Comparison of ENCODE assay signal across 28 cellular contexts in the genomic region with DNA sequence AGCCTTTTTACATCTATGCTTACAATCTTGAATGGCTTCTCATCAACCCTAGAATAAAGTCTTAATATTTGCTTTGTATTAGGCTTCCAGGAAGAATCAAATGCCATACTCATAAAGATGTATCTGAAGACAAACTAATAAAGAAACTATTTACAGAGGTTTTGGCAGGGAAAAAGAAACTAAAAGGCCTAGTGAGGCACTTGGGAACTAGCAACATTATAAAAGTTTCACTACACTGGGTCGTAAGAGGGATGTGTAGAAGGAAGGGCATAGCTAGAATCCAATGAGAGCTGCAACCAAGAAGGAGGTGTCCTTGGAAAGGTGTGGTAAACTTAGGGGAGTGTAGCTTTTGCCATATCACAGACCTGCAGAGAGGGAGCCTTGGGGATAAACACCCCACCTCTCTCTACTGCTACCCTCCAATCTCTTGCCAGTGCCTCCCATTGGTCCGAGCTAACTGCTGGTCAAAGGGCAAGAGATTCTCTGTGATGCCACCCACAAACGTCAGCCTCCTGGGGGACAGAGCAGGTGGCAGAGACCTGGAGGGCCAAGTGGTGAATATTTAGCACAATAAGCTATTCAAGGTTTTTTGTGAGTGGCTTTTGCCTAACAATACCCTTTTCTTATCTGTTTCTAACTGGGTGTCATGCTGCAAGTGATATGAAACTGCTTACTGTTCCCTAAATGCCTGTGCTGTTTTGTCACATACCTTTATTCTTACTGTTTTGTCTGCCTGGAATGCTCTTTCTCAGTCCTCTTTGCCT.
DNase-seq lines count a peak whose midpoint lies in the region; ATAC-seq, FAIRE-seq and TF ChIP-seq lines count a peak whose summit lies in the region.
"Had no signal": no experiment of that assay in that cellular context is flagged by ENCODE, and none has a peak within 500 bp of the region (broad histone marks: within the 10 kb centered on the region; RNA-seq: fewer than 3 reads in every experiment).

No MANE protein-coding gene starts in this region.

- in situ Hi-C loops in K562 (cut with MboI), result no loop called here

- peak overlapping the region; percentile 72 for H3K4me2 ChIP-seq in K562 (ENCODE audit: insufficient read depth, low read length)
- no peak overlapping the region for H3K4me2 ChIP-seq in neuronal stem cell (ENCODE audit: insufficient read depth, low read length, poor library complexity, severe bottlenecking)
- H3K4me2 ChIP-seq: BLaER1 treated with 17β-estradiol and CSF1 and Interleukin-3, amounts not matched to agents 10 nM and 100 nM had no signal

- H3K18ac ChIP-seq in neuronal stem cell (ENCODE audit: low read length), result no peak overlapping the region

- H3K4me1 ChIP-seq in Caco-2 (peaks cover 10% of the 10 kb centered on the region; the same call in 1 of the 2 replicates), K562 (replicated peaks in 1 of 2; ENCODE audit: control insufficient read depth in 2 of 2, insufficient read depth in 2 of 2, low read length in 2 of 2) (peaks cover 23 to 59% of the 10 kb centered on the region in 2 experiments), neuronal stem cell (ENCODE audit: control insufficient read depth in 2 of 2, insufficient read depth in 1 of 2, low read depth in 1 of 2, low read length in 2 of 2) (peaks cover 0 to 3% of the 10 kb centered on the region in 2 donors), kidney (ENCODE audit: control insufficient read depth in 1 of 2, insufficient read depth in 1 of 2, low read depth in 1 of 2, low read length in 2 of 2) (no peaks in the 10 kb centered on the region)
- H3K4me1 ChIP-seq: BLaER1 treated with 17β-estradiol and CSF1 and Interleukin-3, amounts not matched to agents 10 nM and 100 nM had no signal

- no peak overlapping the region for H4K8ac ChIP-seq in neuronal stem cell (ENCODE audit: low read depth, low read length)

- no peak overlapping the region for H2BK15ac ChIP-seq in neuronal stem cell (ENCODE audit: low read length)

- H3K79me1 ChIP-seq in neuronal stem cell (ENCODE audit: low read depth, low read length), result no peaks in the 10 kb centered on the region

- no peak overlapping the region for H3K4ac ChIP-seq in neuronal stem cell (ENCODE audit: low read length)

- H3K36me3 Mint-ChIP-seq in Caco-2 (ENCODE audit: insufficient read depth, unreplicated experiment), result no peaks in the 10 kb centered on the region
- H3K36me3 Mint-ChIP-seq: memory B cell had no signal

- H3K9me3 ChIP-seq in Caco-2 (no peaks in the 10 kb centered on the region), K562 (replicated peaks; ENCODE audit: control insufficient read depth, insufficient read depth, low read depth, low read length) (peaks cover 2% of the 10 kb centered on the region; the same call in 1 of the 2 replicates), neuronal stem cell (replicated peaks in 1 of 2; ENCODE audit: control insufficient read depth in 2 of 2, insufficient read depth in 1 of 2, low read depth in 1 of 2, low read length in 2 of 2) (no peaks in the 10 kb centered on the region), kidney (ENCODE audit: control insufficient read depth in 1 of 2, low read length in 2 of 2) (no peaks in the 10 kb centered on the region)
- H3K9me3 ChIP-seq: esophagus squamous epithelium, right atrium auricular region had no signal

- TF ChIP-seq RAD21 in K562 (CRISPR knock-in tag; conservative IDR thresholded peaks at IDR 0.05 in 1 of 2, IDR thresholded peaks at IDR 0.05 in 1 of 2), result peak; percentile 5 to 31; a peak in 2 of 4 replicates

- DNase-seq in Caco-2 (no peak), LNCaP clone FGC (ENCODE audit: low read depth) (peak; percentile 87), K562 (ENCODE audit: extremely low read depth in 1 of 4, low spot score in 3 of 4) (peak in 3 of 4 experiments; percentile 40 to 82 (median 79)), neuronal stem cell (ENCODE audit: low spot score) (no peak), UCSD-AML1 (lab: John Stamatoyannopoulos, UW; ENCODE audit: unreplicated experiment) (no peak), hippocampal formation (lab: John Stamatoyannopoulos, UW) (no peak), kidney (no peak)
- DNase-seq: ACHN; activated CD4-positive, alpha-beta T cell treated with anti-CD3 and anti-CD28 coated beads, Interleukin-2, amount 10 ng/mL, durations not matched to agents 7 days and 5 days; cerebellar nuclear complex; effector CD4-positive, alpha-beta T cell; esophagus squamous epithelium; Kasumi-1; NCI-H1092; NCI-H2029; NCI-H226; NCI-H82; SHP77; substantia nigra had no signal

- H3K9ac ChIP-seq in K562 (ENCODE audit: insufficient read depth in 1 of 2, low read depth in 2 of 2, low read length in 2 of 2) (peak overlapping the region; percentile 22 to 64; a peak in 2 of 4 replicates), neuronal stem cell (ENCODE audit: low read depth, low read length, poor library complexity) (no peak overlapping the region), kidney (ENCODE audit: low read length in 2 of 2) (no peak overlapping the region)
- H3K9ac ChIP-seq: BLaER1 treated with 17β-estradiol and CSF1 and Interleukin-3, amounts not matched to agents 10 nM and 100 nM had no signal

- ATAC-seq in K562 (peak; percentile 71), GM21381 (IDR thresholded peaks at IDR 0.05; ENCODE audit: unreplicated experiment) (no peak)

- H3K9me1 ChIP-seq in K562 (ENCODE audit: control insufficient read depth, insufficient read depth, low read length), result no peaks in the 10 kb centered on the region

- H3K4me1 Mint-ChIP-seq in Caco-2 (ENCODE audit: low read depth, unreplicated experiment), result peaks cover 12% of the 10 kb centered on the region
- H3K4me1 Mint-ChIP-seq: activated CD4-positive, alpha-beta T cell treated with anti-CD3 and anti-CD28 coated beads, Interleukin-2, amount 10 ng/mL, durations not matched to agents 7 days and 5 days; activated naive CD4-positive, alpha-beta T cell treated with anti-CD3 and anti-CD28 coated beads, Interleukin-2, amount 50 U/mL, for 24 hours; memory B cell had no signal

- POLR2A ChIA-PET in Caco-2 (lab: Charles Lee) (no interaction called here), K562 (lab: Yijun Ruan, JAX) (interaction anchor here (0.6 to 2.7 kb wide), 10 partner anchors 9 to 134 kb away, joined by 3 to 16 read pairs (median 5); no protein-coding TSS in a partner anchor)

- no peak overlapping the region for H2BK120ac ChIP-seq in neuronal stem cell (ENCODE audit: low read depth, low read length)

- no peak overlapping the region for H3K4me3 Mint-ChIP-seq in Caco-2 (ENCODE audit: unreplicated experiment)
- H3K4me3 Mint-ChIP-seq: activated CD4-positive, alpha-beta T cell treated with anti-CD3 and anti-CD28 coated beads, Interleukin-2, amount 10 ng/mL, durations not matched to agents 7 days and 5 days; activated naive CD4-positive, alpha-beta T cell treated with anti-CD3 and anti-CD28 coated beads, Interleukin-2, amount 50 U/mL, for 24 hours; memory B cell had no signal

- no peaks in the 10 kb centered on the region for H4K20me1 ChIP-seq in K562 (replicated peaks; ENCODE audit: control insufficient read depth, insufficient read depth, low read length)
- H4K20me1 ChIP-seq: BLaER1 treated with 17β-estradiol and CSF1 and Interleukin-3, amounts not matched to agents 10 nM and 100 nM had no signal

- no peak overlapping the region; the same call in 1 of the 2 replicates for H2AFZ ChIP-seq in K562 (ENCODE audit: low read depth, low read length)
- H2AFZ ChIP-seq in neuronal stem cell (ENCODE audit: low read length), result peak overlapping the region; percentile 36

- BruUV-seq in Caco-2 (replicated peaks; lab: Mats Ljungman, UMichigan) (no TSS peak), K562 (replicated peaks; lab: Mats Ljungman, UMichigan) (TSS peak; percentile 7)

- H3K9me3 Mint-ChIP-seq in Caco-2 (ENCODE audit: unreplicated experiment), result peaks cover 10% of the 10 kb centered on the region
- H3K9me3 Mint-ChIP-seq: activated CD4-positive, alpha-beta T cell treated with anti-CD3 and anti-CD28 coated beads, Interleukin-2, amount 10 ng/mL, durations not matched to agents 7 days and 5 days had no signal

- H3K27me3 Mint-ChIP-seq in Caco-2 (ENCODE audit: insufficient read depth, unreplicated experiment), result no peaks in the 10 kb centered on the region

- CTCF ChIA-PET in Caco-2 (lab: Charles Lee), result interaction anchor here (0.5 to 1.3 kb wide), 2 partner anchors 23 to 63 kb away, joined by 3 to 4 read pairs; no protein-coding TSS in a partner anchor
- CTCF ChIA-PET in K562 (lab: Yijun Ruan, JAX; ENCODE audit: low intra/inter-chr PET ratio), result no interaction called here

- H3K27ac Mint-ChIP-seq in Caco-2 (ENCODE audit: unreplicated experiment), result peak overlapping the region; percentile 24
- H3K27ac Mint-ChIP-seq: activated CD4-positive, alpha-beta T cell treated with anti-CD3 and anti-CD28 coated beads, Interleukin-2, amount 10 ng/mL, durations not matched to agents 7 days and 5 days; activated naive CD4-positive, alpha-beta T cell treated with anti-CD3 and anti-CD28 coated beads, Interleukin-2, amount 50 U/mL, for 24 hours; memory B cell had no signal

- no peaks in the 10 kb centered on the region for H3K36me3 ChIP-seq in Caco-2 (ENCODE audit: control insufficient read depth, insufficient read depth, low read length)
- peaks cover 71% of the 10 kb centered on the region for H3K36me3 ChIP-seq in K562 (ENCODE audit: control insufficient read depth, insufficient read depth, low read length)
- no peaks in the 10 kb centered on the region for H3K36me3 ChIP-seq in neuronal stem cell (replicated peaks in 1 of 2; ENCODE audit: control insufficient read depth in 2 of 2, insufficient read depth in 2 of 2, low read length in 2 of 2)
- H3K36me3 ChIP-seq in kidney (ENCODE audit: control insufficient read depth in 1 of 2, insufficient read depth in 2 of 2, low read length in 2 of 2), result no peaks in the 10 kb centered on the region
- H3K36me3 ChIP-seq: BLaER1 treated with 17β-estradiol and CSF1 and Interleukin-3, amounts not matched to agents 10 nM and 100 nM; esophagus squamous epithelium had no signal

- peak; percentile 90 for TF ChIP-seq EP300 in K562 (IDR thresholded peaks at IDR 0.05; ENCODE audit: low read length)

- WGBS in K562 (ENCODE audit: insufficient coverage, low coverage, missing lambda C conversion rate), result 10% methylated on average over 3 of the region's 3 CpGs
- WGBS in neuronal stem cell (ENCODE audit: extremely low coverage in 2 of 2, insufficient read length in 2 of 2, insufficient replicate concordance in 1 of 2), 2 donors, result no CpG with 5 or more reads among the region's 3 CpGs

- TF ChIP-seq CTCF in Caco-2 (IDR thresholded peaks at IDR 0.05; ENCODE audit: insufficient read depth in 1 of 2, low read depth in 1 of 2, low read length in 1 of 2, severe bottlenecking in 1 of 2, unreplicated experiment in 1 of 2) (no peak), LNCaP clone FGC (IDR thresholded peaks at IDR 0.05; ENCODE audit: control insufficient read depth, extremely low read depth, insufficient read depth) (no peak), K562 (IDR thresholded peaks at IDR 0.05 in 2 of 3, conservative IDR thresholded peaks at IDR 0.05 in 1 of 3; ENCODE audit: insufficient read depth in 2 of 3, low read depth in 1 of 3, low read length in 3 of 3) (no peak), kidney (IDR thresholded peaks at IDR 0.05; ENCODE audit: borderline replicate concordance, extremely low read depth, insufficient read depth) (no peak)

- H3K27ac ChIP-seq in K562 (ENCODE audit: extremely low read depth, low read depth, low read length) (peak overlapping the region; percentile 69), neuronal stem cell (replicated peaks; ENCODE audit: low read length) (no peak overlapping the region), kidney (ENCODE audit: low read depth in 2 of 2, low read length in 2 of 2) (no peak overlapping the region)
- H3K27ac ChIP-seq: BLaER1 treated with 17β-estradiol and CSF1 and Interleukin-3, amounts not matched to agents 10 nM and 100 nM; esophagus squamous epithelium; right atrium auricular region had no signal

- H3K4me3 ChIP-seq in Caco-2 (ENCODE audit: low read depth, low read length) (no peak overlapping the region), LNCaP clone FGC (ENCODE audit: low read depth, low read length) (no peak overlapping the region), K562 (no peak overlapping the region), neuronal stem cell (ENCODE audit: low read length in 2 of 2) (no peak overlapping the region), kidney (ENCODE audit: low read length in 2 of 2) (no peak overlapping the region)
- H3K4me3 ChIP-seq: BLaER1 treated with 17β-estradiol and CSF1 and Interleukin-3, amounts not matched to agents 10 nM and 100 nM; esophagus squamous epithelium; right atrium auricular region had no signal

- FAIRE-seq in K562 (lab: Jason Lieb, UNC) (peak; percentile 67), kidney (lab: Jason Lieb, UNC) (no peak)
- FAIRE-seq: astrocyte, GM18507, keratinocyte, TTC549 had no signal

- H3K79me2 ChIP-seq in K562 (ENCODE audit: control insufficient read depth, insufficient read depth, low read length), result peaks cover 94% of the 10 kb centered on the region

- H3K14ac ChIP-seq in neuronal stem cell (ENCODE audit: low read length), result no peak overlapping the region

- no peak for TF ChIP-seq POLR2A in K562 (conservative IDR thresholded peaks at IDR 0.05)

- intact Hi-C loops in Caco-2 (cut with micrococcal nuclease; ENCODE audit: unreplicated experiment) (no loop called here), K562 (cut with micrococcal nuclease) (no loop called here), kidney (cut with DNase I) (no loop called here)

- no peak overlapping the region for H4K91ac ChIP-seq in neuronal stem cell (ENCODE audit: low read depth, low read length, poor library complexity)

- no peak overlapping the region for H2BK5ac ChIP-seq in neuronal stem cell (ENCODE audit: low read length)

- no peaks in the 10 kb centered on the region for H3K27me3 ChIP-seq in Caco-2 (replicated peaks; ENCODE audit: control insufficient read depth, insufficient read depth, low read length)
- no peaks in the 10 kb centered on the region for H3K27me3 ChIP-seq in K562 (ENCODE audit: control insufficient read depth in 2 of 2, insufficient read depth in 2 of 2, low read length in 2 of 2)
- H3K27me3 ChIP-seq in neuronal stem cell (ENCODE audit: control insufficient read depth in 3 of 3, insufficient read depth in 3 of 3, low read depth in 1 of 3, low read length in 3 of 3), result no peaks in the 10 kb centered on the region
- H3K27me3 ChIP-seq: BLaER1 treated with 17β-estradiol and CSF1 and Interleukin-3, amounts not matched to agents 10 nM and 100 nM; esophagus squamous epithelium; right atrium auricular region had no signal

- H2BK12ac ChIP-seq in neuronal stem cell (ENCODE audit: low read length), result no peak overlapping the region

- H2AK5ac ChIP-seq in neuronal stem cell (ENCODE audit: low read depth, low read length), result no peak overlapping the region

- H3K23ac ChIP-seq in neuronal stem cell (ENCODE audit: low read depth, low read length, poor library complexity), result no peak overlapping the region

Comparison
In these comparisons a context has a peak if more than half of its experiments do, and no peak if none do; other contexts are left out.
1. DNase-seq: peak in LNCaP clone FGC (single experiment) and K562 (3 of 4); none in Caco-2 (0 of 2), neuronal stem cell (single experiment), UCSD-AML1 (single experiment), hippocampal formation (0 of 2) and kidney (single experiment).
2. H3K9ac ChIP-seq: peak in K562 (2 of 2); none in neuronal stem cell (single experiment) and kidney (0 of 2).